In the genomic region with DNA sequence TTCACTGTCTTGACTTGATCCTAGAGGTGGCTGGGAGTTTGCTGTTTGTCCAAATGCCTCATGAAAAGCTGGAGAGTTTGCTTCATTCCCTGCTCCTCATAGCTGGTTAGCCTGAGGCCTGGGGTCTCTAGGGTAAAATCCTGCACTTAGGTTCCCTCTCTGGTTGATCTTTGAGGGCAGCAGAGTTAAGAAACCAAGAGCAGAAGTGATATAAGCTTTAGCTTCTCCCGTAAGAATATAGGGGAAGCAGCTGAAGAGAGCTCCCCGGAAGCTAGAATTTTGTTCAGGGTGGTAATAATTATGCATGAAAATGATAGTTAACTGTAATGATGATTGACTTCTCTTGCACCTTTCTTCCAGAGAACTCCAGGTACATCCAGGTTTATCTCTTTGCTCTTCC, we compare ENCODE assay signal across 8 cellular contexts. TPM values are rescaled to one million over a fixed set of nuclear protein-coding genes. Genes with fewer than 3 reads are reported as not detected.
A peak's percentile ranks its signal among the peaks of the same experiment; 100 is the strongest.
DNase-seq lines count a peak whose midpoint lies in the region; ATAC-seq and TF ChIP-seq lines count a peak whose summit lies in the region.

No MANE protein-coding gene starts in this region.

- intact Hi-C loops in heart left ventricle (cut with DNase I) (loop anchor here in 1 of 10 donors (10.0 kb wide), 1 partner anchor 205 kb away; the partner anchor contains the start of gene ETF1), Right ventricle myocardium inferior (cut with DNase I) (loop anchor here (2.0 kb wide), 1 partner anchor 13 kb away; the partner anchor contains the start of gene KDM3B), lower leg skin (cut with DNase I; ENCODE audit: low total_unique reads) (no loop called here), uterus (cut with DNase I; ENCODE audit: low total_unique reads) (no loop called here)

- DNase-seq in heart left ventricle, result no peak
- no peak for DNase-seq in Right ventricle myocardium inferior (ENCODE audit: missing footprints)
- DNase-seq in lower leg skin (ENCODE audit: low spot score in 2 of 2), result no peak
- no peak for DNase-seq in uterus
- no peak for DNase-seq in NCI-H1694 treated with DMSO at 0.1 percent for 48 hours (lab: John Stamatoyannopoulos, UW)
- no peak for DNase-seq in ureter (ENCODE audit: low spot score)
- no peak for DNase-seq in activated effector memory CD4-positive, alpha-beta T cell treated with anti-CD3 and anti-CD28 coated beads, Interleukin-2, amount 50 U/mL, for 16 hours

- H3K27me3 ChIP-seq in heart left ventricle, result no peaks in the 10 kb centered on the region
- H3K27me3 ChIP-seq in uterus, result no peaks in the 10 kb centered on the region

- H3K27ac ChIP-seq in heart left ventricle (peak overlapping the region in 9 of 12 donors; percentile 82 to 98 (median 95)), angular gyrus (ENCODE audit: low read depth, low read length) (peak overlapping the region; percentile 100), uterus (peak overlapping the region; percentile 92 to 100)

- no peak for ATAC-seq in heart left ventricle
- ATAC-seq in Right ventricle myocardium inferior, result no peak

- TF ChIP-seq CTCF in heart left ventricle (IDR thresholded peaks at IDR 0.05), result no peak
- TF ChIP-seq CTCF in lower leg skin (IDR thresholded peaks at IDR 0.05), result no peak
- TF ChIP-seq CTCF in uterus (IDR thresholded peaks at IDR 0.05), result no peak

- 42 to 48% (median 45%) methylated on average over 2 of the region's 2 CpGs for WGBS in heart left ventricle, 4 donors
- WGBS in lower leg skin, 2 donors, result 23 to 35% methylated on average over 2 of the region's 2 CpGs

- H3K9me3 ChIP-seq in heart left ventricle, result no peaks in the 10 kb centered on the region
- H3K9me3 ChIP-seq in uterus, result no peaks in the 10 kb centered on the region

- H3K36me3 ChIP-seq in heart left ventricle (peaks cover 0 to 37% (median 31%) of the 10 kb centered on the region in 9 donors), uterus (no peaks in the 10 kb centered on the region)

- H3K4me3 ChIP-seq in heart left ventricle (peak overlapping the region in 11 of 12 donors; percentile 65 to 99 (median 87)), lower leg skin (ENCODE audit: low read depth, poor library complexity, severe bottlenecking) (peak overlapping the region; percentile 82), uterus (peak overlapping the region; percentile 88 to 99)

- no peak for TF ChIP-seq POLR2A in heart left ventricle (IDR thresholded peaks at IDR 0.05)
- TF ChIP-seq POLR2A in lower leg skin (IDR thresholded peaks at IDR 0.05), result no peak
- no peak for TF ChIP-seq POLR2A in uterus (IDR thresholded peaks at IDR 0.05)

- H3K4me1 ChIP-seq in heart left ventricle, result peaks cover 0 to 34% (median 22%) of the 10 kb centered on the region in 12 donors
- peaks cover 5 to 6% of the 10 kb centered on the region in 2 donors for H3K4me1 ChIP-seq in uterus

RNA-seq across cellular contexts. Expression of gene FAM53C, which starts 1.4 kb away (rescaled TPM):
- total RNA-seq in heart left ventricle (10 to 100 TPM; 21.5 to 41.0 (median 26.2) TPM), Right ventricle myocardium inferior (30.8 TPM), lower leg skin (10 to 100 TPM; 15.2 to 19.9 (median 17.2) TPM), uterus (10 to 100 TPM; 20.0 to 54.4 (median 26.4) TPM), ureter (15.6 TPM)
- 10 to 100 TPM; 15.0 to 18.3 TPM for polyA plus RNA-seq in heart left ventricle

RNA-seq across cellular contexts. Expression of gene CDC25C, which starts 7.9 kb away (rescaled TPM):
- total RNA-seq in heart left ventricle (1 to 10 TPM in 1 of 9 donors, under 1 TPM in 3, not detected in 5; 0.19 to 2.5 (median 0.58) TPM), Right ventricle myocardium inferior (0.24 TPM), lower leg skin (1 to 10 TPM in 1 of 4 donors, under 1 TPM in 2, not detected in 1; 0.34 to 1.4 (median 0.69) TPM), uterus (1 to 10 TPM in 1 of 4 donors, not detected in 3; 4.6 TPM), ureter (not detected)
- polyA plus RNA-seq in heart left ventricle, result under 1 TPM in 1 of 2 donors, not detected in 1; 0.08 TPM

RNA-seq across cellular contexts. Expression of gene KDM3B, which starts 13.0 kb away (rescaled TPM):
- total RNA-seq in heart left ventricle (10 to 100 TPM; 31.9 to 65.1 (median 52.6) TPM), Right ventricle myocardium inferior (36.3 TPM), lower leg skin (10 to 100 TPM; 54.4 to 72.7 (median 67.0) TPM), uterus (10 to 100 TPM; 21.8 to 96.4 (median 51.5) TPM), ureter (79.8 TPM)
- 10 to 100 TPM; 17.0 to 18.2 TPM for polyA plus RNA-seq in heart left ventricle
